In the genomic region with DNA sequence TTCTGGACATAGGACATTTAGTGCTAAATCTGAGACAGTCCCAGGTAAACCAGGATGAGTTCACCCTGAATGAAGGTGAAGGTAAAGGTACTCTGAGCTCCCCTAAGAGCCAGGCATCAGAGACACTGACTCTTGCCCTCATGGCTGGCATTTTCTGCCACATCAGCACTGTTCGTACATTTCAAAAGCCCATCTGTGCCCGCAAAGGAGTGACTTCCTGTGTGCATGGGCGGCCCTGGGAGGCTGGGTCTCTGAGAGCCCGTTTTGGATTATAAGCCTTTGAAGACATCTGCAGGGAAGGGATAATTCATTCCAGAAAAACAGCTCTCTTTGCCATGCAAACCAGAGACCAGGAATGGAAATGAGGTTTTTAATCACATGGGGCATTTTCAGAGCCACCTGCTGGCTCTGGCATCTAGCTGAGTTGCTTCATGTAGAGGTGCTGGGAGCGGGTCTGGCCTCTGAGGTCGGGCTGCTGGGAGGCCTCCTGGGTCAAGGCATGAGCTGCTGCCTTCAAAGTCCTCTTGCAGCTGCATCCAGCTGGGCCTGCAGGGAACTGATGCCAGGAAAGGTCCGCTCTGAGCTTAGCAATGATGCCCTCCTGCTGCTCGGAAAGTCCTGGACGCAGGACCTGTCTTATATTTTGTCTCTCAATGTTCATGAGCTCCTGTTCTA, we compare ENCODE assay signal across 13 cellular contexts.
"Had no signal": no experiment of that assay in that cellular context is flagged by ENCODE, and none has a peak within 500 bp of the region (broad histone marks: within the 10 kb centered on the region; RNA-seq: fewer than 3 reads in every experiment).

No MANE protein-coding gene starts in this region.

- DNase-seq: activated CD4-positive, CD25-positive, alpha-beta regulatory T cell; activated T-cell treated with anti-CD3 and anti-CD28 coated beads, Interleukin-2, amount 50 U/mL, for 1 hour; amniotic stem cell; body of pancreas; central memory CD4-positive, alpha-beta T cell; effector memory CD8-positive, alpha-beta T cell; kidney glomerular epithelial cell; right cardiac atrium; stimulated activated CD4-positive, alpha-beta T cell treated with anti-CD3 and anti-CD28 coated beads, Interleukin-2, amount 100 ng/mL, for 24 hours; T-helper 17 cell had no signal

- H3K27ac ChIP-seq: body of pancreas, gastroesophageal sphincter, upper lobe of left lung had no signal

- H3K4me1 ChIP-seq: body of pancreas, gastroesophageal sphincter had no signal

- FAIRE-seq: TTC549 had no signal

- H3K36me3 ChIP-seq: gastroesophageal sphincter, upper lobe of left lung had no signal

- H3K4me3 ChIP-seq: body of pancreas, gastroesophageal sphincter, upper lobe of left lung had no signal

- H3K27me3 ChIP-seq: body of pancreas, upper lobe of left lung had no signal

- ATAC-seq: body of pancreas; effector memory CD8-positive, alpha-beta T cell; gastroesophageal sphincter; right cardiac atrium; T-helper 17 cell had no signal

- H3K9me3 ChIP-seq: body of pancreas had no signal
